9 cellular contexts compared by ENCODE assay signal in the genomic region with DNA sequence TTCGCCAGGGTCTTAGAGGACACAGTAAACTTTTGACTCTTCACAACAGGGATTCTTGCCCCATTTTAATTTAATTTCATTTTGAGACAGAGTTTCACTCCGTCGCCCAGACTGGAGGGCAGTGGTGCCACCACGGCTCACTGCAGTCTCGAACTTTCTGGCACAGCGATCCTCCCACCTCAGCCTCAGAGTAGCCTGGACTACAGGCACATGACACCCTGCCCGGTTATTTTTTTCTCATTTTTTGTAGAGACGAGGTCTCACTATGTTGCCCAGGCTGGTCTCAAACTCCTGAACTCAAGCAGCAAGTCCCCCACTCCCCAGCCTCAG. TPM values are rescaled to one million over a fixed set of nuclear protein-coding genes. Genes with fewer than 3 reads are reported as not detected.
DNase-seq lines count a peak whose midpoint lies in the region; FAIRE-seq and TF ChIP-seq lines count a peak whose summit lies in the region.
"Had no signal": no experiment of that assay in that cellular context is flagged by ENCODE, and none has a peak within 500 bp of the region (broad histone marks: within the 10 kb centered on the region; RNA-seq: fewer than 3 reads in every experiment).

No MANE protein-coding gene starts in this region.

- no peak overlapping the region for H3K27ac ChIP-seq in mesenchymal stem cell (ENCODE audit: low read length, poor library complexity, severe bottlenecking)
- no peak overlapping the region for H3K27ac ChIP-seq in transverse colon

- H3K4me1 Mint-ChIP-seq in activated naive CD4-positive, alpha-beta T cell treated with anti-CD3 and anti-CD28 coated beads, Interleukin-2, amount 50 U/mL, for 24 hours, result peaks cover 10% of the 10 kb centered on the region
- peaks cover 20% of the 10 kb centered on the region for H3K4me1 Mint-ChIP-seq in activated naive CD8-positive, alpha-beta T cell treated with anti-CD3 and anti-CD28 coated beads for 36 hours

- H3K36me3 Mint-ChIP-seq in activated naive CD4-positive, alpha-beta T cell treated with anti-CD3 and anti-CD28 coated beads, Interleukin-2, amount 50 U/mL, for 24 hours, result peaks cover 2% of the 10 kb centered on the region
- H3K36me3 Mint-ChIP-seq in activated naive CD8-positive, alpha-beta T cell treated with anti-CD3 and anti-CD28 coated beads for 36 hours, result peaks cover 24% of the 10 kb centered on the region

- no peak for TF ChIP-seq EP300 in transverse colon (IDR thresholded peaks at IDR 0.05; ENCODE audit: low read depth)

- peaks cover 6% of the 10 kb centered on the region for H3K4me1 ChIP-seq in mesenchymal stem cell (ENCODE audit: control insufficient read depth, insufficient read depth, low read depth, low read length)
- peaks cover 0 to 18% (median 13%) of the 10 kb centered on the region in 4 donors for H3K4me1 ChIP-seq in transverse colon

- H3K4me2 ChIP-seq in mesenchymal stem cell (ENCODE audit: low read length, poor library complexity, severe bottlenecking), result no peak overlapping the region

- no peak overlapping the region for H2AK5ac ChIP-seq in mesenchymal stem cell (ENCODE audit: low read length, severe bottlenecking)

- intact Hi-C loops in transverse colon (cut with DNase I; ENCODE audit: low total_unique reads), result no loop called here

- peak in 1 of 5 experiments; percentile 4 for TF ChIP-seq CTCF in transverse colon (IDR thresholded peaks at IDR 0.05)

- peaks cover 22 to 23% of the 10 kb centered on the region in 2 experiments for H3K36me3 ChIP-seq in mesenchymal stem cell (ENCODE audit: control insufficient read depth in 1 of 2, insufficient read depth in 2 of 2, low read depth in 1 of 2, low read length in 2 of 2)
- no peaks in the 10 kb centered on the region for H3K36me3 ChIP-seq in transverse colon

- H3K9me3 ChIP-seq in mesenchymal stem cell (ENCODE audit: control insufficient read depth, low read length), result no peaks in the 10 kb centered on the region
- H3K9me3 ChIP-seq in transverse colon, result no peaks in the 10 kb centered on the region

- FAIRE-seq in frontal cortex (lab: Jason Lieb, UNC), result no peak

- H3K18ac ChIP-seq in mesenchymal stem cell (ENCODE audit: low read depth in 1 of 2, low read length in 2 of 2), result no peak overlapping the region

- H2BK5ac ChIP-seq in mesenchymal stem cell (ENCODE audit: low read depth, low read length, poor library complexity, severe bottlenecking), result no peak overlapping the region

- no peak overlapping the region for H2AFZ ChIP-seq in mesenchymal stem cell (ENCODE audit: low read depth, low read length)

- peaks cover 23% of the 10 kb centered on the region for H3K79me1 ChIP-seq in mesenchymal stem cell (replicated peaks; ENCODE audit: low read length, poor library complexity, severe bottlenecking)

- no peak overlapping the region for H4K91ac ChIP-seq in mesenchymal stem cell (ENCODE audit: low read length)

- H3K9ac ChIP-seq in mesenchymal stem cell (ENCODE audit: low read length), result peak overlapping the region; percentile 92

- H3K23ac ChIP-seq in mesenchymal stem cell (ENCODE audit: low read length in 2 of 2), result no peak overlapping the region

- DNase-seq in activated naive CD4-positive, alpha-beta T cell treated with Interleukin-2 at 50 U/mL for 16 hours, result no peak
- DNase-seq in activated naive CD8-positive, alpha-beta T cell treated with anti-CD3 and anti-CD28 coated beads for 36 hours, result no peak
- DNase-seq in mesenchymal stem cell (no peak), transverse colon (no peak), NCI-H524 treated with DMSO at 0.1 percent for 48 hours (lab: John Stamatoyannopoulos, UW) (no peak), frontal cortex (ENCODE audit: low spot score in 2 of 2) (no peak), DMS53 (lab: John Stamatoyannopoulos, UW) (no peak)

- H2BK12ac ChIP-seq in mesenchymal stem cell (ENCODE audit: low read length in 2 of 2), result no peak overlapping the region

- H3K4me3 ChIP-seq in mesenchymal stem cell (ENCODE audit: insufficient read depth in 1 of 2, low read depth in 1 of 2, low read length in 2 of 2) (peak overlapping the region in 1 of 2 experiments; percentile 99), transverse colon (peak overlapping the region in 3 of 4 donors; percentile 76 to 91 (median 81))

- H2BK15ac ChIP-seq in mesenchymal stem cell (ENCODE audit: low read depth, poor library complexity, severe bottlenecking), result no peak overlapping the region

- no peak overlapping the region for H2BK120ac ChIP-seq in mesenchymal stem cell (ENCODE audit: low read depth, low read length)

- 67% methylated on average over 8 of the region's 8 CpGs for WGBS in mesenchymal stem cell
- whole genome bisulfite sequencing in transverse colon (ENCODE audit: low coverage in 1 of 2), 2 donors, result 69% methylated on average over 8 of the region's 8 CpGs; no CpG with 5 or more reads in 1 of the 2 donors

- no peak for TF ChIP-seq POLR2A in transverse colon (IDR thresholded peaks at IDR 0.05)

- peak overlapping the region; percentile 88 for H3K4me3 Mint-ChIP-seq in activated naive CD4-positive, alpha-beta T cell treated with anti-CD3 and anti-CD28 coated beads, Interleukin-2, amount 50 U/mL, for 24 hours
- H3K4me3 Mint-ChIP-seq in activated naive CD8-positive, alpha-beta T cell treated with anti-CD3 and anti-CD28 coated beads for 36 hours, result peak overlapping the region; percentile 84

- H3K27me3 Mint-ChIP-seq in activated naive CD4-positive, alpha-beta T cell treated with anti-CD3 and anti-CD28 coated beads, Interleukin-2, amount 50 U/mL, for 24 hours, result no peaks in the 10 kb centered on the region
- no peaks in the 10 kb centered on the region for H3K27me3 Mint-ChIP-seq in activated naive CD8-positive, alpha-beta T cell treated with anti-CD3 and anti-CD28 coated beads for 36 hours

- H3K9me3 Mint-ChIP-seq in activated naive CD4-positive, alpha-beta T cell treated with anti-CD3 and anti-CD28 coated beads, Interleukin-2, amount 50 U/mL, for 24 hours, result no peaks in the 10 kb centered on the region
- no peaks in the 10 kb centered on the region for H3K9me3 Mint-ChIP-seq in activated naive CD8-positive, alpha-beta T cell treated with anti-CD3 and anti-CD28 coated beads for 36 hours

- no peak overlapping the region for H4K8ac ChIP-seq in mesenchymal stem cell (ENCODE audit: low read length)

- in situ Hi-C loops in transverse colon (cut with MboI; ENCODE audit: low pct_ligation_motif_present in 1 of 4, low pct_unique_long_range_greater_than_20kb in 1 of 4, low sequenced_read_pairs in 3 of 4), result loop anchor here in 1 of 4 donors (25.0 kb wide), 3 partner anchors 555 to 730 kb away; a partner anchor contains a TSS

- no peak overlapping the region for H3K14ac ChIP-seq in mesenchymal stem cell (ENCODE audit: low read length in 2 of 2)

- peaks cover 12 to 13% of the 10 kb centered on the region in 2 experiments for H3K27me3 ChIP-seq in mesenchymal stem cell (ENCODE audit: control insufficient read depth in 1 of 2, insufficient read depth in 1 of 2, low read length in 2 of 2)
- H3K27me3 ChIP-seq in transverse colon, result no peaks in the 10 kb centered on the region

- peak overlapping the region; percentile 79 for H3K27ac Mint-ChIP-seq in activated naive CD4-positive, alpha-beta T cell treated with anti-CD3 and anti-CD28 coated beads, Interleukin-2, amount 50 U/mL, for 24 hours
- peak overlapping the region; percentile 84 for H3K27ac Mint-ChIP-seq in activated naive CD8-positive, alpha-beta T cell treated with anti-CD3 and anti-CD28 coated beads for 36 hours

- H3K4ac ChIP-seq in mesenchymal stem cell (ENCODE audit: low read depth in 1 of 2, low read length in 2 of 2), result no peak overlapping the region

RNA-seq across cellular contexts. Expression of a gene that starts 0.3 kb away (rescaled TPM):
- total RNA-seq in activated naive CD8-positive, alpha-beta T cell treated with anti-CD3 and anti-CD28 coated beads for 36 hours, result 10 to 100 TPM; 59.9 to 61.8 TPM
- polyA plus RNA-seq in mesenchymal stem cell (2013, experiment 1 of 2), result 7.2 TPM
- polyA plus RNA-seq in mesenchymal stem cell (2013, experiment 2 of 2), result 7.4 TPM
- total RNA-seq in transverse colon (10 to 100 TPM in 1 of 4 donors, 1 to 10 TPM in 3; 4.0 to 13.2 (median 6.9) TPM), frontal cortex (19.2 TPM)

RNA-seq across cellular contexts. Expression of a gene that starts 5.2 kb away (rescaled TPM):
- total RNA-seq in activated naive CD8-positive, alpha-beta T cell treated with anti-CD3 and anti-CD28 coated beads for 36 hours, result under 1 TPM; 0.06 to 0.10 TPM
- polyA plus RNA-seq in mesenchymal stem cell (2013, experiment 1 of 2), result under 0.01 TPM
- polyA plus RNA-seq in mesenchymal stem cell (2013, experiment 2 of 2), result not detected
- total RNA-seq in transverse colon (under 1 TPM in 1 of 4 donors, not detected in 3; 0.14 TPM), frontal cortex (under 0.01 TPM)

RNA-seq across cellular contexts. Expression of a gene that starts 21.0 kb away (rescaled TPM):
- not detected for total RNA-seq in activated naive CD8-positive, alpha-beta T cell treated with anti-CD3 and anti-CD28 coated beads for 36 hours
- not detected for polyA plus RNA-seq in mesenchymal stem cell (2013, experiment 1 of 2)
- polyA plus RNA-seq in mesenchymal stem cell (2013, experiment 2 of 2), result not detected
- total RNA-seq in transverse colon, result not detected
- total RNA-seq in frontal cortex, result not detected

RNA-seq across cellular contexts. Expression of a gene that starts 22.8 kb away (rescaled TPM):
- 10 to 100 TPM; 25.8 to 30.8 TPM for total RNA-seq in activated naive CD8-positive, alpha-beta T cell treated with anti-CD3 and anti-CD28 coated beads for 36 hours
- polyA plus RNA-seq in mesenchymal stem cell (2013, experiment 1 of 2), result 6.5 TPM
- polyA plus RNA-seq in mesenchymal stem cell (2013, experiment 2 of 2), result 6.3 TPM
- total RNA-seq in transverse colon (10 to 100 TPM in 1 of 4 donors, 1 to 10 TPM in 3; 5.6 to 60.3 (median 7.8) TPM), frontal cortex (9.8 TPM)

RNA-seq across cellular contexts. Expression of a gene that starts 51.8 kb away (rescaled TPM):
- total RNA-seq in activated naive CD8-positive, alpha-beta T cell treated with anti-CD3 and anti-CD28 coated beads for 36 hours, result not detected
- not detected for polyA plus RNA-seq in mesenchymal stem cell (2013, experiment 1 of 2)
- not detected for polyA plus RNA-seq in mesenchymal stem cell (2013, experiment 2 of 2)
- total RNA-seq in transverse colon (not detected), frontal cortex (not detected)
- polyA plus RNA-seq: adipose tissue had no signal
